ENCODE assay signal across 11 cellular contexts in the genomic region with DNA sequence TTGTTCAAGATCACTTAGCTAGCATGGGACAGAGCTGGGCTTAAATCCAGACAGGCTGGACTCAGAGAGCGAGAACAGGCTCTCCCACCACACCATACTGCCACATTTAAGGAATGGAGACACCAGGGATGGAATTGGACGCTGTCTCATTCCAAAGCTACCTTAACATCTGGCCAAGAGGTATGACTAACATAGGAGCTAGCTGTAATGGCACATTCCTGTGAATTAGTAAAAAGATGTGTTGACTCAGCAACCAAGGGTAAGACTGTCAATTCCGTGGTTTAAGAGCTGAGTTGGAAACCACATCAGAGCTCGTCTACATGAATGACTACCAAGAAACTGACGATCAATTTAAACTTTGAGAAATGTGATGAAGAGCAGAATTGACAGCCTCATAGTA. TPM values are rescaled to one million over a fixed set of nuclear protein-coding genes. Genes with fewer than 3 reads are reported as not detected.
DNase-seq lines count a peak whose midpoint lies in the region; ATAC-seq and TF ChIP-seq lines count a peak whose summit lies in the region.
"Had no signal": no experiment of that assay in that cellular context is flagged by ENCODE, and none has a peak within 500 bp of the region (broad histone marks: within the 10 kb centered on the region; RNA-seq: fewer than 3 reads in every experiment).

No MANE protein-coding gene starts in this region.

- peak overlapping the region; percentile 46 for H3K4me3 Mint-ChIP-seq in activated T-cell treated with anti-CD3 and anti-CD28 coated beads, Interleukin-2, amount 50 U/mL, for 4 hours

- H3K9me3 ChIP-seq in fibroblast of lung (ENCODE audit: control insufficient read depth, insufficient read depth, low read depth, low read length) (no peaks in the 10 kb centered on the region), right cardiac atrium (ENCODE audit: control insufficient read depth, low read length) (no peaks in the 10 kb centered on the region)
- H3K9me3 ChIP-seq: gastrocnemius medialis had no signal

- H4K20me1 ChIP-seq in fibroblast of lung (ENCODE audit: control insufficient read depth, extremely low read depth, insufficient read depth, low read length), result no peaks in the 10 kb centered on the region

- no peak overlapping the region for H3K9ac ChIP-seq in fibroblast of lung (ENCODE audit: insufficient read depth, low read length)

- H3K4me2 ChIP-seq in fibroblast of lung (ENCODE audit: extremely low read depth, insufficient read depth, low read length), result no peak overlapping the region

- H3K4me1 Mint-ChIP-seq in activated T-cell treated with anti-CD3 and anti-CD28 coated beads, Interleukin-2, amount 50 U/mL, for 4 hours (ENCODE audit: low read depth), result peaks cover 33% of the 10 kb centered on the region

- TF ChIP-seq CTCF in fibroblast of lung (conservative IDR thresholded peaks at IDR 0.05 in 1 of 2, IDR thresholded peaks at IDR 0.05 in 1 of 2; ENCODE audit: low read depth in 1 of 2, low read length in 2 of 2), result no peak

- WGBS in right cardiac atrium, result 71% methylated on average over 5 of the region's 5 CpGs

- peak; percentile 15 for DNase-seq in H4 (ENCODE audit: low spot score)
- no peak for DNase-seq in activated T-cell treated with anti-CD3 and anti-CD28 coated beads, Interleukin-2, amount 50 U/mL, for 4 hours
- DNase-seq in fibroblast of lung (ENCODE audit: low read depth in 2 of 2), result peak; percentile 23 to 96
- DNase-seq in NCI-H1930 (lab: John Stamatoyannopoulos, UW), result no peak
- DNase-seq in right cardiac atrium, result no peak
- no peak for DNase-seq in anterior cingulate cortex (lab: John Stamatoyannopoulos, UW)
- DNase-seq in NCI-H1048 (lab: John Stamatoyannopoulos, UW), result no peak
- DNase-seq: DMS53, gastrocnemius medialis, NCI-H510A treated with DMSO at 0.1 percent for 48 hours had no signal

- ATAC-seq in activated T-cell treated with anti-CD3 and anti-CD28 coated beads, Interleukin-2, amount 50 U/mL, for 4 hours, result peak; percentile 95
- ATAC-seq in right cardiac atrium, result no peak
- ATAC-seq: gastrocnemius medialis had no signal

- no peaks in the 10 kb centered on the region for H3K9me3 Mint-ChIP-seq in activated T-cell treated with anti-CD3 and anti-CD28 coated beads, Interleukin-2, amount 50 U/mL, for 4 hours

- H3K27ac ChIP-seq in ACC112 (ENCODE audit: low read depth, low read length) (no peak overlapping the region), fibroblast of lung (ENCODE audit: insufficient read depth, low read length) (no peak overlapping the region), right cardiac atrium (ENCODE audit: low read length) (no peak overlapping the region)
- H3K27ac ChIP-seq: gastrocnemius medialis had no signal

- no peaks in the 10 kb centered on the region for H3K36me3 ChIP-seq in ACC112 (ENCODE audit: insufficient read depth, low read length)
- no peaks in the 10 kb centered on the region for H3K36me3 ChIP-seq in fibroblast of lung (ENCODE audit: control insufficient read depth, insufficient read depth, low read length)
- H3K36me3 ChIP-seq: gastrocnemius medialis had no signal

- H3K4me1 ChIP-seq in ACC112 (ENCODE audit: control insufficient read depth, insufficient read depth, low read length, unreplicated experiment), result peaks cover 9% of the 10 kb centered on the region
- H3K4me1 ChIP-seq in fibroblast of lung (ENCODE audit: control insufficient read depth, extremely low read depth, insufficient read depth, low read length), result peaks cover 3% of the 10 kb centered on the region
- H3K4me1 ChIP-seq in right cardiac atrium (ENCODE audit: control insufficient read depth, insufficient read depth, low read length), result no peaks in the 10 kb centered on the region
- H3K4me1 ChIP-seq: gastrocnemius medialis had no signal

- peak overlapping the region; percentile 59 for H2AFZ ChIP-seq in ACC112 (ENCODE audit: low read length, unreplicated experiment)
- no peak overlapping the region for H2AFZ ChIP-seq in fibroblast of lung (ENCODE audit: low read length)

- intact Hi-C loops in right cardiac atrium (cut with DNase I), result no loop called here

- H3K27me3 ChIP-seq in ACC112 (ENCODE audit: insufficient read depth, low read length), result no peaks in the 10 kb centered on the region
- no peaks in the 10 kb centered on the region for H3K27me3 ChIP-seq in fibroblast of lung (ENCODE audit: control insufficient read depth, insufficient read depth, low read length)
- H3K27me3 ChIP-seq in right cardiac atrium (ENCODE audit: control insufficient read depth, insufficient read depth), result no peaks in the 10 kb centered on the region
- H3K27me3 ChIP-seq: gastrocnemius medialis had no signal

- H3K27me3 Mint-ChIP-seq in activated T-cell treated with anti-CD3 and anti-CD28 coated beads, Interleukin-2, amount 50 U/mL, for 4 hours (ENCODE audit: low read depth), result no peaks in the 10 kb centered on the region

- H3K79me2 ChIP-seq in ACC112 (ENCODE audit: control insufficient read depth, insufficient read depth, low read length, unreplicated experiment) (no peaks in the 10 kb centered on the region), fibroblast of lung (ENCODE audit: control insufficient read depth, insufficient read depth, low read length) (no peaks in the 10 kb centered on the region)

- H3K36me3 Mint-ChIP-seq in activated T-cell treated with anti-CD3 and anti-CD28 coated beads, Interleukin-2, amount 50 U/mL, for 4 hours (ENCODE audit: insufficient read depth), result no peaks in the 10 kb centered on the region

- H3K4me3 ChIP-seq in ACC112 (ENCODE audit: low read depth, low read length) (no peak overlapping the region), fibroblast of lung (replicated peaks in 1 of 4; ENCODE audit: control extremely low read depth in 1 of 4, insufficient read depth in 1 of 4, low read depth in 3 of 4, low read length in 4 of 4) (no peak overlapping the region), right cardiac atrium (ENCODE audit: low read length) (no peak overlapping the region)
- H3K4me3 ChIP-seq: gastrocnemius medialis had no signal

RNA-seq across cellular contexts. Expression of a gene that starts 8.3 kb away (rescaled TPM):
- total RNA-seq in H4 (2014; rRNA removed; shearing (Covaris generic)), result 1.2 and 2.0 TPM in 2 replicates
- 100 to 1,000 TPM; 103 to 119 (median 113) TPM for total RNA-seq in activated T-cell treated with anti-CD3 and anti-CD28 coated beads, Interleukin-2, amount 50 U/mL, for 4 hours
- under 0.01 TPM in 1 of 2 replicates, not detected in the other for total RNA-seq in fibroblast of lung
- 0.02 TPM in 1 of 2 replicates, not detected in the other for polyA plus RNA-seq in fibroblast of lung
- polyA plus RNA-seq in fibroblast of lung (2012), result not detected in 2 replicates
- polyA minus RNA-seq in fibroblast of lung (ENCODE audit: low replicate concordance), result not detected in 2 replicates
- total RNA-seq in right cardiac atrium, result not detected
- polyA plus RNA-seq in right cardiac atrium, result 0.07 TPM

RNA-seq across cellular contexts. Expression of a gene that starts 12.6 kb away (rescaled TPM):
- total RNA-seq in H4 (2014; rRNA removed; shearing (Covaris generic)), result 192 and 237 TPM in 2 replicates
- total RNA-seq in activated T-cell treated with anti-CD3 and anti-CD28 coated beads, Interleukin-2, amount 50 U/mL, for 4 hours, result 100 to 1,000 TPM; 401 to 466 (median 411) TPM
- 251 and 264 TPM in 2 replicates for total RNA-seq in fibroblast of lung
- polyA plus RNA-seq in fibroblast of lung, result 513 and 651 TPM in 2 replicates
- 461 and 544 TPM in 2 replicates for polyA plus RNA-seq in fibroblast of lung (2012)
- polyA minus RNA-seq in fibroblast of lung (ENCODE audit: low replicate concordance), result 22.8 and 26.5 TPM in 2 replicates
- total RNA-seq in right cardiac atrium, result 100 to 1,000 TPM; 302 to 323 (median 314) TPM
- polyA plus RNA-seq in right cardiac atrium, result 501 TPM

Comparison
In these comparisons a context has a peak if more than half of its experiments do, and no peak if none do; other contexts are left out.
1. DNase-seq: peak in H4 (single experiment) and fibroblast of lung (2 of 2); none in activated T-cell treated with anti-CD3 and anti-CD28 coated beads, Interleukin-2, amount 50 U/mL, for 4 hours (single experiment), NCI-H1930 (0 of 2), right cardiac atrium (0 of 3), anterior cingulate cortex (0 of 58) and NCI-H1048 (single experiment).
2. ATAC-seq: peak in activated T-cell treated with anti-CD3 and anti-CD28 coated beads, Interleukin-2, amount 50 U/mL, for 4 hours (2 of 2); none in right cardiac atrium (0 of 2).
3. RNA of a gene that starts 8.3 kb away (total RNA-seq): 103 to 119 TPM in activated T-cell treated with anti-CD3 and anti-CD28 coated beads, Interleukin-2, amount 50 U/mL, for 4 hours; 1.2 to 2.0 TPM in H4, not detected in right cardiac atrium and under 0.01 TPM in fibroblast of lung; every median in the first group is over 10 times any median in the second.